14 cellular contexts compared by ENCODE assay signal in the genomic region with DNA sequence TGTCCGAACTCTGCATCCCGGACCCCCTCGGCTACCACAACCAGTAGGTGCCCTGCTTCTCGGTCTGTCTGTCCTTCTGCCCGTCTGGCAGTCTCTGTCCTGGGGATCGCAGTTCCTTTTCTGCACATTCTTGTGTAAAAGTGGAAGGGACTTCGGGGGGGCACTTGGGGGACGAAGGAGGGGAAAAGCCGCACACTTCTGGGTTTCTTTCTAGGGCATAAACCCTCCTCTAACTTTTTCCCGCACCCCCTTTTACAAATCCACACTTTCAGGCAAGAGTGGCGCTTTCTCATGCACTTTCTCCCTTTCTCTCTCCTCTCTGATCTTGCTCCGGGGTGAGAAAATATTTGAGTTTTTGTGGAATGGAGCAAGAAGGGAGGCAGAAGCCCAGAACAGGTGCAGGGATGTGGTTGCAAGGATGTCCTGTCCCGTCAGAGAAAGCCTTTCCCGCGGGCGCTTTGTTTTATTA. TPM values are rescaled to one million over a fixed set of nuclear protein-coding genes. Genes with fewer than 3 reads are reported as not detected.
DNase-seq lines count a peak whose midpoint lies in the region; ATAC-seq and TF ChIP-seq lines count a peak whose summit lies in the region.
"Had no signal": no experiment of that assay in that cellular context is flagged by ENCODE, and none has a peak within 500 bp of the region (broad histone marks: within the 10 kb centered on the region; RNA-seq: fewer than 3 reads in every experiment).

No MANE protein-coding gene starts in this region.

- TF ChIP-seq CTCF in Caco-2 (IDR thresholded peaks at IDR 0.05; ENCODE audit: insufficient read depth in 1 of 2, low read depth in 1 of 2, low read length in 1 of 2, severe bottlenecking in 1 of 2, unreplicated experiment in 1 of 2) (no peak), fibroblast of lung (conservative IDR thresholded peaks at IDR 0.05 in 1 of 2, IDR thresholded peaks at IDR 0.05 in 1 of 2; ENCODE audit: low read depth in 1 of 2, low read length in 2 of 2) (no peak)

- POLR2A ChIA-PET in Caco-2 (lab: Charles Lee): no interaction called here

- WGBS in neuronal stem cell (ENCODE audit: extremely low coverage in 2 of 2, insufficient read length in 2 of 2, insufficient replicate concordance in 1 of 2), 2 donors: no CpG with 5 or more reads among the region's 16 CpGs
- 1 to 2% methylated on average over 16 of the region's 16 CpGs for WGBS in aorta, 2 donors

- no peak overlapping the region for H2BK5ac ChIP-seq in neuronal stem cell (ENCODE audit: low read length)

- H3K4me2 ChIP-seq in fibroblast of lung (ENCODE audit: extremely low read depth, insufficient read depth, low read length): peak overlapping the region; percentile 64
- H3K4me2 ChIP-seq in neuronal stem cell (ENCODE audit: insufficient read depth, low read length, poor library complexity, severe bottlenecking): peak overlapping the region; percentile 75

- H3K27ac ChIP-seq in SK-N-MC: no peak overlapping the region
- H3K27ac ChIP-seq in fibroblast of lung (ENCODE audit: insufficient read depth, low read length): no peak overlapping the region
- no peak overlapping the region for H3K27ac ChIP-seq in neuronal stem cell (replicated peaks; ENCODE audit: low read length)
- H3K27ac ChIP-seq in aorta (ENCODE audit: low read depth in 1 of 2, low read length in 2 of 2): no peak overlapping the region

- H3K9ac ChIP-seq in SK-N-MC (ENCODE audit: insufficient read length) (peak overlapping the region; percentile 56), fibroblast of lung (ENCODE audit: insufficient read depth, low read length) (no peak overlapping the region), neuronal stem cell (ENCODE audit: low read depth, low read length, poor library complexity) (peak overlapping the region; percentile 32)

- no peak overlapping the region for H3K4ac ChIP-seq in neuronal stem cell (ENCODE audit: low read length)

- intact Hi-C loops in Caco-2 (cut with micrococcal nuclease; ENCODE audit: unreplicated experiment) (no loop called here), aorta (cut with DNase I) (no loop called here)

- H3K4me1 ChIP-seq in Caco-2 (no peaks in the 10 kb centered on the region), fibroblast of lung (ENCODE audit: control insufficient read depth, extremely low read depth, insufficient read depth, low read length) (no peaks in the 10 kb centered on the region), neuronal stem cell (ENCODE audit: control insufficient read depth in 2 of 2, insufficient read depth in 1 of 2, low read depth in 1 of 2, low read length in 2 of 2) (peaks cover 3 to 8% of the 10 kb centered on the region in 2 donors), aorta (ENCODE audit: control insufficient read depth in 1 of 2, insufficient read depth in 2 of 2, low read length in 2 of 2) (no peaks in the 10 kb centered on the region)

- peak overlapping the region; percentile 59 for H3K23ac ChIP-seq in neuronal stem cell (ENCODE audit: low read depth, low read length, poor library complexity)

- ATAC-seq in HG02759 (IDR thresholded peaks at IDR 0.05; ENCODE audit: unreplicated experiment) (no peak), HG02884 (IDR thresholded peaks at IDR 0.05; ENCODE audit: unreplicated experiment) (no peak), HG03159 (IDR thresholded peaks at IDR 0.05; ENCODE audit: unreplicated experiment) (no peak), aorta (ENCODE audit: low FRiP score) (no peak)
- ATAC-seq: activated CD8-positive, alpha-beta T cell treated with anti-CD3 and anti-CD28 coated beads, Interleukin-2, amount 10 ng/mL, durations not matched to agents 7 days and 5 days; naive thymus-derived CD4-positive, alpha-beta T cell had no signal

- no peak overlapping the region for H3K27ac Mint-ChIP-seq in Caco-2 (ENCODE audit: unreplicated experiment)
- H3K27ac Mint-ChIP-seq: activated CD8-positive, alpha-beta T cell treated with anti-CD3 and anti-CD28 coated beads, Interleukin-2, amount 10 ng/mL, durations not matched to agents 7 days and 5 days; CD4-positive, alpha-beta memory T cell; naive thymus-derived CD4-positive, alpha-beta T cell; stimulated activated naive CD8-positive, alpha-beta T cell treated with anti-CD3 and anti-CD28 coated beads, Interleukin-15, Interleukin-2, amounts not matched to agents 100 ng/mL and 50 ng/mL, for 24 hours had no signal

- no peak overlapping the region for H2BK12ac ChIP-seq in neuronal stem cell (ENCODE audit: low read length)

- H3K27me3 ChIP-seq in Caco-2 (replicated peaks; ENCODE audit: control insufficient read depth, insufficient read depth, low read length) (peaks cover 5% of the 10 kb centered on the region), fibroblast of lung (ENCODE audit: control insufficient read depth, insufficient read depth, low read length) (peaks cover 47% of the 10 kb centered on the region), neuronal stem cell (ENCODE audit: control insufficient read depth in 3 of 3, insufficient read depth in 3 of 3, low read depth in 1 of 3, low read length in 3 of 3) (peaks cover 15 to 95% (median 47%) of the 10 kb centered on the region in 3 experiments), aorta (ENCODE audit: control insufficient read depth in 1 of 2, insufficient read depth in 2 of 2, low read length in 1 of 2) (peaks cover 0 to 2% of the 10 kb centered on the region in 2 donors)

- H3K14ac ChIP-seq in neuronal stem cell (ENCODE audit: low read length): peak overlapping the region; percentile 59

- DNase-seq in Caco-2 (no peak), SK-N-MC (ENCODE audit: low read depth, low spot score) (no peak), fibroblast of lung (ENCODE audit: low read depth in 2 of 2) (no peak), neuronal stem cell (ENCODE audit: low spot score) (no peak), aorta (no peak)
- DNase-seq: activated CD8-positive, alpha-beta T cell treated with anti-CD3 and anti-CD28 coated beads, Interleukin-2, amount 10 ng/mL, durations not matched to agents 7 days and 5 days; CD4-positive, alpha-beta memory T cell; MV-4-11; naive thymus-derived CD4-positive, alpha-beta T cell; SW 1271 had no signal

- no peak overlapping the region for H2AFZ ChIP-seq in fibroblast of lung (ENCODE audit: low read length)
- H2AFZ ChIP-seq in neuronal stem cell (ENCODE audit: low read length): peak overlapping the region; percentile 92

- H3K9me3 Mint-ChIP-seq in Caco-2 (ENCODE audit: unreplicated experiment): no peaks in the 10 kb centered on the region
- H3K9me3 Mint-ChIP-seq: stimulated activated naive CD8-positive, alpha-beta T cell treated with anti-CD3 and anti-CD28 coated beads, Interleukin-15, Interleukin-2, amounts not matched to agents 100 ng/mL and 50 ng/mL, for 24 hours had no signal

- H2AK5ac ChIP-seq in neuronal stem cell (ENCODE audit: low read depth, low read length): no peak overlapping the region

- H3K4me3 Mint-ChIP-seq in Caco-2 (ENCODE audit: unreplicated experiment): peak overlapping the region; percentile 76
- H3K4me3 Mint-ChIP-seq: activated CD8-positive, alpha-beta T cell treated with anti-CD3 and anti-CD28 coated beads, Interleukin-2, amount 10 ng/mL, durations not matched to agents 7 days and 5 days; stimulated activated naive CD8-positive, alpha-beta T cell treated with anti-CD3 and anti-CD28 coated beads, Interleukin-15, Interleukin-2, amounts not matched to agents 100 ng/mL and 50 ng/mL, for 24 hours had no signal

- H2BK120ac ChIP-seq in neuronal stem cell (ENCODE audit: low read depth, low read length): no peak overlapping the region

- peaks cover 6% of the 10 kb centered on the region for H3K4me1 Mint-ChIP-seq in Caco-2 (ENCODE audit: low read depth, unreplicated experiment)

- H3K18ac ChIP-seq in neuronal stem cell (ENCODE audit: low read length): no peak overlapping the region

- H3K36me3 ChIP-seq in Caco-2 (ENCODE audit: control insufficient read depth, insufficient read depth, low read length) (no peaks in the 10 kb centered on the region), SK-N-MC (ENCODE audit: insufficient read depth, low read length) (no peaks in the 10 kb centered on the region), fibroblast of lung (ENCODE audit: control insufficient read depth, insufficient read depth, low read length) (no peaks in the 10 kb centered on the region), neuronal stem cell (replicated peaks in 1 of 2; ENCODE audit: control insufficient read depth in 2 of 2, insufficient read depth in 2 of 2, low read length in 2 of 2) (no peaks in the 10 kb centered on the region), aorta (ENCODE audit: control insufficient read depth in 1 of 2, insufficient read depth in 2 of 2, low read length in 1 of 2) (no peaks in the 10 kb centered on the region)

- H3K9me3 ChIP-seq in Caco-2 (no peaks in the 10 kb centered on the region), SK-N-MC (ENCODE audit: low read depth, low read length) (no peaks in the 10 kb centered on the region), fibroblast of lung (ENCODE audit: control insufficient read depth, insufficient read depth, low read depth, low read length) (no peaks in the 10 kb centered on the region), neuronal stem cell (replicated peaks in 1 of 2; ENCODE audit: control insufficient read depth in 2 of 2, insufficient read depth in 1 of 2, low read depth in 1 of 2, low read length in 2 of 2) (no peaks in the 10 kb centered on the region), aorta (ENCODE audit: control insufficient read depth, low read length) (no peaks in the 10 kb centered on the region)

- H3K79me1 ChIP-seq in neuronal stem cell (ENCODE audit: low read depth, low read length): no peaks in the 10 kb centered on the region

- no peak overlapping the region for H2BK15ac ChIP-seq in neuronal stem cell (ENCODE audit: low read length)

- H4K91ac ChIP-seq in neuronal stem cell (ENCODE audit: low read depth, low read length, poor library complexity): no peak overlapping the region

- no peaks in the 10 kb centered on the region for H3K36me3 Mint-ChIP-seq in Caco-2 (ENCODE audit: insufficient read depth, unreplicated experiment)
- H3K36me3 Mint-ChIP-seq: CD4-positive, alpha-beta memory T cell; naive thymus-derived CD4-positive, alpha-beta T cell had no signal

- H3K27me3 Mint-ChIP-seq in Caco-2 (ENCODE audit: insufficient read depth, unreplicated experiment): peaks cover 31% of the 10 kb centered on the region

- no peaks in the 10 kb centered on the region for H3K79me2 ChIP-seq in fibroblast of lung (ENCODE audit: control insufficient read depth, insufficient read depth, low read length)

- H4K20me1 ChIP-seq in fibroblast of lung (ENCODE audit: control insufficient read depth, extremely low read depth, insufficient read depth, low read length): no peaks in the 10 kb centered on the region

- H4K8ac ChIP-seq in neuronal stem cell (ENCODE audit: low read depth, low read length): no peak overlapping the region

- BruUV-seq in Caco-2 (replicated peaks; lab: Mats Ljungman, UMichigan): no TSS peak

- CTCF ChIA-PET in Caco-2 (lab: Charles Lee): interaction anchor here (0.6 kb wide), 1 partner anchor 1874 kb away, joined by 4 read pairs; no protein-coding TSS in a partner anchor

- H3K4me3 ChIP-seq in Caco-2 (ENCODE audit: low read depth, low read length) (peak overlapping the region; percentile 16; the same call in 1 of the 2 replicates), SK-N-MC (peak overlapping the region; percentile 82), fibroblast of lung (replicated peaks in 1 of 4; ENCODE audit: control extremely low read depth in 1 of 4, insufficient read depth in 1 of 4, low read depth in 3 of 4, low read length in 4 of 4) (peak overlapping the region in 2 of 4 experiments; percentile 10 to 25), neuronal stem cell (ENCODE audit: low read length in 2 of 2) (peak overlapping the region; percentile 36 to 76), aorta (ENCODE audit: low read length in 2 of 2) (no peak overlapping the region)

RNA-seq across cellular contexts. Expression of gene ESRRB, which starts 0.5 kb away (rescaled TPM):
- total RNA-seq in Caco-2 (2022) (not detected in 2 replicates), fibroblast of lung (not detected in 2 replicates), aorta (under 1 TPM; 0.33 to 0.52 TPM)
- polyA plus RNA-seq in fibroblast of lung (0.03 TPM in 1 of 2 replicates, not detected in the other), aorta (under 1 TPM in 1 of 2 donors, not detected in 1; 0.23 TPM)
- polyA plus RNA-seq in fibroblast of lung (2012): not detected in 2 replicates
- polyA minus RNA-seq in fibroblast of lung (ENCODE audit: low replicate concordance): not detected in 2 replicates
- 0.67 TPM for polyA plus RNA-seq in neuronal stem cell (2013, experiment 1 of 2)
- 0.68 TPM for polyA plus RNA-seq in neuronal stem cell (2013, experiment 2 of 2)
- polyA plus RNA-seq: CD4-positive, alpha-beta memory T cell had no signal

Comparison
In these comparisons a context has a peak if more than half of its experiments do, and no peak if none do; other contexts are left out.
1. H3K4me3 ChIP-seq: peak in Caco-2 (single experiment), SK-N-MC (single experiment) and neuronal stem cell (2 of 2); none in aorta (0 of 2).